Comparison of ENCODE assay signal across 9 cellular contexts in genomic region chr7:22565315-22565811, GRCh38.
DNase-seq lines count a peak whose midpoint lies in the region; ATAC-seq, FAIRE-seq and TF ChIP-seq lines count a peak whose summit lies in the region.
"Had no signal": no experiment of that assay in that cellular context is flagged by ENCODE, and none has a peak within 500 bp of the region (broad histone marks: within the 10 kb centered on the region; RNA-seq: fewer than 3 reads in every experiment).

No MANE protein-coding gene starts in this region.

- H3K4me3 ChIP-seq in breast epithelium = no peak overlapping the region
- H3K4me3 ChIP-seq: pancreas had no signal

- H3K27me3 ChIP-seq in breast epithelium = no peaks in the 10 kb centered on the region
- H3K27me3 ChIP-seq: pancreas had no signal

- no peaks in the 10 kb centered on the region for H3K9me3 ChIP-seq in breast epithelium
- H3K9me3 ChIP-seq: pancreas had no signal

- ATAC-seq in GM19455 (IDR thresholded peaks at IDR 0.05; ENCODE audit: unreplicated experiment) = no peak

- H3K27me3 Mint-ChIP-seq in MCF 10A (ENCODE audit: insufficient read depth, unreplicated experiment) = no peaks in the 10 kb centered on the region

- FAIRE-seq in H54 (lab: Jason Lieb, UNC) = no peak
- FAIRE-seq: pancreas had no signal

- TF ChIP-seq CTCF in MCF 10A (IDR thresholded peaks at IDR 0.05; ENCODE audit: unreplicated experiment) (no peak), breast epithelium (IDR thresholded peaks at IDR 0.05) (no peak)

- no peaks in the 10 kb centered on the region for H3K9me3 Mint-ChIP-seq in MCF 10A (ENCODE audit: unreplicated experiment)

- DNase-seq in MCF 10A (ENCODE audit: unreplicated experiment) (peak; percentile 70), breast epithelium (ENCODE audit: low spot score in 2 of 2) (no peak), LHCN-M2 (ENCODE audit: low read depth) (peak; percentile 86), dedifferentiated amniotic fluid mesenchymal stem cell (ENCODE audit: extremely low spot score) (peak; percentile 29), pons (ENCODE audit: low spot score) (peak; percentile 53), NCI-H2081 treated with DMSO at 0.1 percent for 48 hours (lab: John Stamatoyannopoulos, UW) (no peak), H54 (ENCODE audit: insufficient read length, low spot score) (no peak)

- H3K27ac ChIP-seq in breast epithelium = peak overlapping the region in 1 of 2 donors; percentile 67

- no peak overlapping the region for H3K4me3 Mint-ChIP-seq in MCF 10A (ENCODE audit: unreplicated experiment)

- H3K36me3 Mint-ChIP-seq in MCF 10A (ENCODE audit: insufficient read depth, unreplicated experiment) = no peaks in the 10 kb centered on the region

- intact Hi-C loops in MCF 10A (cut with micrococcal nuclease) = loop anchor here (1.0 kb wide), 1 partner anchor 12 kb away; no protein-coding TSS in a partner anchor
- intact Hi-C loops in breast epithelium (cut with DNase I; ENCODE audit: low total_unique reads) = no loop called here

- POLR2A ChIA-PET in MCF 10A (lab: Yijun Ruan, JAX) = interaction anchor here (0.9 to 1.3 kb wide), 2 partner anchors 12 to 167 kb away, joined by 3 to 4 read pairs; no protein-coding TSS in a partner anchor

- H3K4me1 ChIP-seq in breast epithelium = peaks cover 0 to 7% of the 10 kb centered on the region in 2 donors

- H3K4me1 Mint-ChIP-seq in MCF 10A (ENCODE audit: insufficient read depth, unreplicated experiment) = peaks cover 40% of the 10 kb centered on the region

- no TSS peak for BruUV-seq in MCF 10A (replicated peaks; lab: Mats Ljungman, UMichigan)

- CTCF ChIA-PET in MCF 10A (lab: Yijun Ruan, JAX) = interaction anchor here (8.9 to 14.7 kb wide), 2 partner anchors 164 to 490 kb away, joined by 120 to 544 read pairs; partner anchors contain the start of gene IL6

- peak overlapping the region; percentile 40 for H3K27ac Mint-ChIP-seq in MCF 10A (ENCODE audit: low read depth, unreplicated experiment)

- TF ChIP-seq POLR2A in breast epithelium (IDR thresholded peaks at IDR 0.05) (no peak), H54 (IDR thresholded peaks at IDR 0.05; ENCODE audit: low read depth, low read length) (no peak)

- H3K36me3 ChIP-seq in breast epithelium = no peaks in the 10 kb centered on the region
- H3K36me3 ChIP-seq: pancreas had no signal

Comparison
In these comparisons a context has a peak if more than half of its experiments do, and no peak if none do; other contexts are left out.
1. DNase-seq: peak in MCF 10A (single experiment), LHCN-M2 (single experiment), dedifferentiated amniotic fluid mesenchymal stem cell (single experiment) and pons (single experiment); none in breast epithelium (0 of 2), NCI-H2081 treated with DMSO at 0.1 percent for 48 hours (single experiment) and H54 (single experiment).